ENCODE assay signal across 9 cellular contexts in the genomic region with DNA sequence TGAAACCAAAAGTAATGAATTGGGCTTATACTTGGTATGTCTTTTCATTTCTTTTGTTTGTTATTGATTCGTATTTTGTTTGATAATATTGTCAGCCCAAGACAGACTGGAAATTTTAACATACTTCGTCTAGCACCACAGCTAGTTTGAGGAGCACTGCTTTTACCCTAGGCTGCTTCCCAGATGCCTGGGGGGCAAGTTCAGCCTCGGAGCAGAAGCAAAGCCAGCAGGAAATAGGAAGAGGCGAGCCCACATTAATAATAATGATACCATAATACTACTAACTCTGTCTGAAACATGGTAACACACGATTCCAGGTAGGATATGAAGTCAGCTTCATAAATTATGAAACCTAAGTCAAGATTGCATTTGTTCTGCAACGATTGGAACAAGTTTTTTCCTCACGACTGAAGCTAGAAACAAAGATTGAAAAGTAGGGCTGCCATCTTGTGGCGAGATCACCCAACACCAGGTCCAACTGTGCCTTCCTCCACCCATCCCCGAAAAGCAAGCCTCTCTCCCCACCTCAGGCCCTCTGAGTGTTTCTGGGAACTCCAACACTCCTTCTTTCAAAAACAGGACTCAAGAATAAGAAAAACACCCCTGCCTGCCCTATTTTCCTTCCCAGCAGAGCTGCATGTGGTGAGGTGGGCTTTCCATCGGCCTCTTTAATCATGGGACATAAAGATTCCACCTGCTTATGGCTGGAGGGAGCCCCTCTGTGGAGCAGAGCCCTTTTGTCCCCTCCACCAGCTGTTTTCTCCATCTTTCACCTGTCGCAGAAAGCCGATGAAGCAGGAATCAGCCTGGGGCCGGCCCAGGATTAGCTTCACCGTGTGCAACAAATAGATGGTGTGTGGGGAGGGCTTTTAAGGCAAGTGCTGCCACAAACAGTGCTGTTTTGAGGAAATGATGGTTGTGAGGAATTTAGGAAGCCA.
DNase-seq lines count a peak whose midpoint lies in the region; ATAC-seq and TF ChIP-seq lines count a peak whose summit lies in the region.
"Had no signal": no experiment of that assay in that cellular context is flagged by ENCODE, and none has a peak within 500 bp of the region (broad histone marks: within the 10 kb centered on the region; RNA-seq: fewer than 3 reads in every experiment).

No MANE protein-coding gene starts in this region.

- H3K9me3 ChIP-seq in SU-DHL-6 (ENCODE audit: insufficient read depth, low read length): no peaks in the 10 kb centered on the region
- H3K9me3 ChIP-seq: tibial nerve had no signal

- intact Hi-C loops in sciatic nerve (cut with DNase I): loop anchor here (5.0 kb wide), 1 partner anchor 1606 kb away; no protein-coding TSS in a partner anchor

- no peak overlapping the region for H3K4me2 ChIP-seq in SU-DHL-6 (ENCODE audit: low read depth, low read length, poor library complexity, severe bottlenecking)

- no peak overlapping the region for H3K9ac ChIP-seq in SU-DHL-6 (ENCODE audit: low read length)

- DNase-seq in COLO668 (lab: John Stamatoyannopoulos, UW; ENCODE audit: unreplicated experiment) (peak; percentile 54), HFF-Myc (ENCODE audit: extremely low read depth, low read depth) (peak; percentile 2), iPS-NIHi11 (ENCODE audit: low spot score) (peak; percentile 63), sciatic nerve (ENCODE audit: low spot score) (no peak)
- DNase-seq in central memory CD4-positive, alpha-beta T cell: no peak
- no peak for DNase-seq in activated T-cell treated with anti-CD3 and anti-CD28 coated beads, Interleukin-2, amount 50 U/mL, for 1 hour

- H3K27me3 ChIP-seq in SU-DHL-6 (ENCODE audit: low read length): no peaks in the 10 kb centered on the region
- H3K27me3 ChIP-seq: tibial nerve had no signal

- H3F3A ChIP-seq in SU-DHL-6 (ENCODE audit: insufficient read depth): no peaks in the 10 kb centered on the region

- no peak overlapping the region for H3K4me3 ChIP-seq in HFF-Myc (replicated peaks; ENCODE audit: low read depth, low read length)
- H3K4me3 ChIP-seq in SU-DHL-6 (ENCODE audit: insufficient read depth, low read length, poor library complexity, severe bottlenecking): no peak overlapping the region
- H3K4me3 ChIP-seq: tibial nerve had no signal

- H3K79me2 ChIP-seq in SU-DHL-6 (ENCODE audit: insufficient read depth, low read length): no peaks in the 10 kb centered on the region

- H3K27ac ChIP-seq in SU-DHL-6 (ENCODE audit: low read depth, low read length): no peak overlapping the region
- H3K27ac ChIP-seq: tibial nerve had no signal

- no peaks in the 10 kb centered on the region for H3K36me3 ChIP-seq in SU-DHL-6 (ENCODE audit: low read length)
- H3K36me3 ChIP-seq: tibial nerve had no signal

- no peak overlapping the region for H2AFZ ChIP-seq in SU-DHL-6 (ENCODE audit: low read depth, low read length, severe bottlenecking)

- no peaks in the 10 kb centered on the region for H4K20me1 ChIP-seq in SU-DHL-6 (ENCODE audit: low read depth, low read length)

- H3K9me2 ChIP-seq in SU-DHL-6 (replicated peaks; ENCODE audit: insufficient read depth, low read length): no peaks in the 10 kb centered on the region

- TF ChIP-seq CTCF in HFF-Myc (IDR thresholded peaks at IDR 0.05; ENCODE audit: low read depth, low read length, missing control alignments) (peak; percentile 31), SU-DHL-6 (IDR thresholded peaks at IDR 0.05; ENCODE audit: insufficient read depth, low read length, poor library complexity, severe bottlenecking) (peak; percentile 31)

- ATAC-seq in sciatic nerve: no peak
- no peak for ATAC-seq in HG03045 (IDR thresholded peaks at IDR 0.05; ENCODE audit: unreplicated experiment)

Comparison
In these comparisons a context has a peak if more than half of its experiments do, and no peak if none do; other contexts are left out.
1. DNase-seq: peak in COLO668 (single experiment), HFF-Myc (single experiment) and iPS-NIHi11 (single experiment); none in central memory CD4-positive, alpha-beta T cell (single experiment), sciatic nerve (single experiment) and activated T-cell treated with anti-CD3 and anti-CD28 coated beads, Interleukin-2, amount 50 U/mL, for 1 hour (single experiment).